Comparison of ENCODE assay signal across 29 cellular contexts in genomic region chr9:85192750-85193149, GRCh38.
"Had no signal": no experiment of that assay in that cellular context is flagged by ENCODE, and none has a peak within 500 bp of the region (broad histone marks: within the 10 kb centered on the region; RNA-seq: fewer than 3 reads in every experiment).

No MANE protein-coding gene starts in this region.

- H3K4me3 Mint-ChIP-seq: stimulated activated effector memory CD8-positive, alpha-beta T cell treated with anti-CD3 and anti-CD28 coated beads, Interleukin-12 subunit alpha, Interleukin-12 subunit beta, amount 100 ng/mL, for 72 hours; stimulated activated memory B cell treated with anti-CD40 and anti-IgM and Interleukin-4, amounts not matched to agents 10 μg/mL and 1 μg/mL and 100 μg/mL, for 72 hours; stimulated activated naive B cell treated with anti-CD40 and anti-IgM and Interleukin-4, amounts not matched to agents 10 μg/mL and 1 μg/mL and 100 μg/mL, for 72 hours; stimulated activated naive CD8-positive, alpha-beta T cell treated with anti-CD3 and anti-CD28 coated beads, Interleukin-15, amount 100 ng/mL, for 72 hours; stimulated activated naive CD8-positive, alpha-beta T cell treated with anti-CD3 and anti-CD28 coated beads, Interleukin-15, Interleukin-2, amounts not matched to agents 100 ng/mL and 50 ng/mL, for 24 hours; type B pancreatic cell had no signal

- H3K36me3 Mint-ChIP-seq: stimulated activated effector memory CD8-positive, alpha-beta T cell treated with anti-CD3 and anti-CD28 coated beads, Interleukin-12 subunit alpha, Interleukin-12 subunit beta, amount 100 ng/mL, for 72 hours; stimulated activated memory B cell treated with anti-CD40 and anti-IgM and Interleukin-4, amounts not matched to agents 10 μg/mL and 1 μg/mL and 100 μg/mL, for 72 hours; stimulated activated naive B cell treated with anti-CD40 and anti-IgM and Interleukin-4, amounts not matched to agents 10 μg/mL and 1 μg/mL and 100 μg/mL, for 72 hours had no signal

- H3K27ac Mint-ChIP-seq: stimulated activated effector memory CD8-positive, alpha-beta T cell treated with anti-CD3 and anti-CD28 coated beads, Interleukin-12 subunit alpha, Interleukin-12 subunit beta, amount 100 ng/mL, for 72 hours; stimulated activated memory B cell treated with anti-CD40 and anti-IgM and Interleukin-4, amounts not matched to agents 10 μg/mL and 1 μg/mL and 100 μg/mL, for 72 hours; stimulated activated naive B cell treated with anti-CD40 and anti-IgM and Interleukin-4, amounts not matched to agents 10 μg/mL and 1 μg/mL and 100 μg/mL, for 72 hours; stimulated activated naive CD8-positive, alpha-beta T cell treated with anti-CD3 and anti-CD28 coated beads, Interleukin-15, amount 100 ng/mL, for 72 hours; stimulated activated naive CD8-positive, alpha-beta T cell treated with anti-CD3 and anti-CD28 coated beads, Interleukin-15, Interleukin-2, amounts not matched to agents 100 ng/mL and 50 ng/mL, for 24 hours; type B pancreatic cell had no signal

- DNase-seq: stimulated activated CD4-positive, alpha-beta T cell treated with anti-CD3 and anti-CD28 coated beads, Interleukin-2, amount 100 ng/mL, for 48 hours; stimulated activated CD4-positive, alpha-beta T cell treated with anti-CD3 and anti-CD28 coated beads, Interleukin-4, amount 100 ng/mL, for 1 hour; stimulated activated CD4-positive, alpha-beta T cell treated with anti-CD3 and anti-CD28 coated beads, Interleukin-4, amount 100 ng/mL, for 24 hours; stimulated activated CD4-positive, alpha-beta T cell treated with anti-CD3 and anti-CD28 coated beads, Interleukin-4, amount 100 ng/mL, for 4 hours; stimulated activated CD8-positive, alpha-beta memory T cell treated with anti-CD3 and anti-CD28 coated beads, Interleukin-4, amount 100 ng/mL, for 48 hours; stimulated activated naive B cell treated with anti-CD40 and anti-IgM and Interleukin-4, amounts not matched to agents 10 μg/mL and 1 μg/mL and 100 μg/mL, for 72 hours; stimulated activated naive CD4-positive, alpha-beta T cell; stimulated activated naive CD4-positive, alpha-beta T cell treated with Interleukin-2 at 50 U/mL for 16 hours; stimulated activated naive CD8-positive, alpha-beta T cell treated with anti-CD3 and anti-CD28 coated beads, Interleukin-15, amount 100 ng/mL, for 72 hours; stimulated activated naive CD8-positive, alpha-beta T cell treated with anti-CD3 and anti-CD28 coated beads, Interleukin-15, Interleukin-2, amounts not matched to agents 100 U/mL and 50 U/mL, for 24 hours; stomach; substantia nigra; testis; thyroid gland; tibial artery; transverse colon; trophoblast cell; upper lobe of left lung; upper lobe of right lung; uterus had no signal

- H3K36me3 ChIP-seq: stomach, suprapubic skin, thoracic aorta, thyroid gland, tibial artery, tibial nerve, transverse colon, upper lobe of left lung, upper lobe of right lung, uterus, vagina had no signal

- H3K4me1 ChIP-seq: stomach, suprapubic skin, testis, tibial artery, tibial nerve, transverse colon, upper lobe of left lung, upper lobe of right lung, uterus, vagina had no signal

- H3K4me1 Mint-ChIP-seq: stimulated activated effector memory CD8-positive, alpha-beta T cell treated with anti-CD3 and anti-CD28 coated beads, Interleukin-12 subunit alpha, Interleukin-12 subunit beta, amount 100 ng/mL, for 72 hours; stimulated activated memory B cell treated with anti-CD40 and anti-IgM and Interleukin-4, amounts not matched to agents 10 μg/mL and 1 μg/mL and 100 μg/mL, for 72 hours; stimulated activated naive B cell treated with anti-CD40 and anti-IgM and Interleukin-4, amounts not matched to agents 10 μg/mL and 1 μg/mL and 100 μg/mL, for 72 hours; stimulated activated naive CD8-positive, alpha-beta T cell treated with anti-CD3 and anti-CD28 coated beads, Interleukin-15, amount 100 ng/mL, for 72 hours had no signal

- H3K9me3 ChIP-seq: stomach, suprapubic skin, testis, thoracic aorta, thyroid gland, tibial artery, tibial nerve, transverse colon, upper lobe of left lung, upper lobe of right lung, uterus, vagina had no signal

- H3K4me3 ChIP-seq: stomach, suprapubic skin, testis, thoracic aorta, thyroid gland, tibial artery, tibial nerve, transverse colon, upper lobe of left lung, upper lobe of right lung, uterus, vagina had no signal

- H3K27ac ChIP-seq: stomach, suprapubic skin, testis, thoracic aorta, thyroid gland, tibial artery, tibial nerve, transverse colon, upper lobe of left lung, upper lobe of right lung, uterus, vagina had no signal

- FAIRE-seq: urothelium cell line had no signal

- H3K27me3 Mint-ChIP-seq: stimulated activated memory B cell treated with anti-CD40 and anti-IgM and Interleukin-4, amounts not matched to agents 10 μg/mL and 1 μg/mL and 100 μg/mL, for 72 hours; stimulated activated naive B cell treated with anti-CD40 and anti-IgM and Interleukin-4, amounts not matched to agents 10 μg/mL and 1 μg/mL and 100 μg/mL, for 72 hours; stimulated activated naive CD8-positive, alpha-beta T cell treated with anti-CD3 and anti-CD28 coated beads, Interleukin-15, Interleukin-2, amounts not matched to agents 100 ng/mL and 50 ng/mL, for 24 hours; type B pancreatic cell had no signal

- H3K27me3 ChIP-seq: stomach, suprapubic skin, testis, thyroid gland, tibial artery, tibial nerve, transverse colon, upper lobe of left lung, upper lobe of right lung, uterus, vagina had no signal

- ATAC-seq: stimulated activated effector memory CD8-positive, alpha-beta T cell treated with anti-CD3 and anti-CD28 coated beads, Interleukin-12 subunit alpha, Interleukin-12 subunit beta, amount 100 ng/mL, for 72 hours; stimulated activated memory B cell treated with anti-CD40 and anti-IgM and Interleukin-4, amounts not matched to agents 10 μg/mL and 1 μg/mL and 100 μg/mL, for 72 hours; stimulated activated naive B cell treated with anti-CD40 and anti-IgM and Interleukin-4, amounts not matched to agents 10 μg/mL and 1 μg/mL and 100 μg/mL, for 72 hours; stimulated activated naive CD8-positive, alpha-beta T cell treated with anti-CD3 and anti-CD28 coated beads, Interleukin-15, amount 100 ng/mL, for 72 hours; stimulated activated naive CD8-positive, alpha-beta T cell treated with anti-CD3 and anti-CD28 coated beads, Interleukin-15, Interleukin-2, amounts not matched to agents 100 U/mL and 50 U/mL, for 24 hours; upper lobe of right lung had no signal
